ENCODE assay signal across 20 cellular contexts in genomic region chr2:199144546-199144945, GRCh38.
"Had no signal": no experiment of that assay in that cellular context is flagged by ENCODE, and none has a peak within 500 bp of the region (broad histone marks: within the 10 kb centered on the region; RNA-seq: fewer than 3 reads in every experiment).

No MANE protein-coding gene starts in this region.

- ATAC-seq: effector memory CD8-positive, alpha-beta T cell; esophagus mucosa; foreskin keratinocyte; gastroesophageal sphincter; heart left ventricle; left cardiac atrium; left lung; left ventricle myocardium superior; lower lobe of right lung; mucosa of descending colon had no signal

- H3K4me3 ChIP-seq: colonic mucosa, esophagus squamous epithelium, gastroesophageal sphincter, heart left ventricle, hepatocyte, left lung, lower lobe of right lung, mucosa of descending colon had no signal

- DNase-seq: colonic mucosa; cortex of kidney; effector CD8-positive, alpha-beta T cell; effector memory CD8-positive, alpha-beta T cell; endodermal cell; erythroblast; esophagus squamous epithelium; foreskin keratinocyte; heart left ventricle; hypothalamus; left cardiac atrium; left lung; left ventricle myocardium superior; lower lobe of right lung; mesenchymal stem cell; mucosa of descending colon; naive B cell had no signal
